In genomic region chr20:41738584-41739193, GRCh38 we compare ENCODE assay signal across 8 cellular contexts.
DNase-seq lines count a peak whose midpoint lies in the region; ATAC-seq and TF ChIP-seq lines count a peak whose summit lies in the region.

No MANE protein-coding gene starts in this region.

- no peak overlapping the region for H3K4me3 ChIP-seq in HFF-Myc (replicated peaks; ENCODE audit: low read depth, low read length)
- H3K4me3 ChIP-seq in ovary, result no peak overlapping the region

- no peaks in the 10 kb centered on the region for H3K36me3 ChIP-seq in ovary

- no peak for TF ChIP-seq EP300 in ovary (IDR thresholded peaks at IDR 0.05)

- peak; percentile 80 for TF ChIP-seq CTCF in HFF-Myc (IDR thresholded peaks at IDR 0.05; ENCODE audit: low read depth, low read length, missing control alignments)
- TF ChIP-seq CTCF in ovary (IDR thresholded peaks at IDR 0.05), result peak in 2 of 3 donors; percentile 29 to 56

- H3K9me3 ChIP-seq in ovary, result no peaks in the 10 kb centered on the region

- no peak overlapping the region for H3K27ac ChIP-seq in ovary

- DNase-seq in DMS53 (lab: John Stamatoyannopoulos, UW) (peak; percentile 73), HFF-Myc (ENCODE audit: extremely low read depth, low read depth) (peak; percentile 2), NCI-H510A treated with DMSO at 0.1 percent for 48 hours (lab: John Stamatoyannopoulos, UW) (peak; percentile 54), activated T-cell treated with anti-CD3 and anti-CD28 coated beads for 24 hours (ENCODE audit: low read depth) (peak; percentile 18), foreskin melanocyte (peak; percentile 27), ovary (peak in 3 of 5 donors; percentile 42 to 53 (median 44))
- no peak for DNase-seq in effector CD8-positive, alpha-beta T cell (lab: John Stamatoyannopoulos, UW)

- 4 to 9% (median 8%) methylated on average over 7 of the region's 7 CpGs for WGBS in ovary, 3 donors

- intact Hi-C loops in ovary (cut with DNase I), result loop anchor here in 2 of 4 donors (5.0 kb wide), 2 partner anchors 1449 to 1454 kb away; partner anchors contain the start of gene PTPRT (in 1 of the 2)

- no peaks in the 10 kb centered on the region for H3K4me1 ChIP-seq in ovary (ENCODE audit: insufficient read depth)

- no peaks in the 10 kb centered on the region for H3K27me3 ChIP-seq in ovary

- TF ChIP-seq POLR2A in ovary (IDR thresholded peaks at IDR 0.05), result no peak

- ATAC-seq in GM19467 (IDR thresholded peaks at IDR 0.05; ENCODE audit: unreplicated experiment), result no peak
